ENCODE assay signal across 1 cellular context in genomic region chr3:169660709-169661566, GRCh38.
TF ChIP-seq lines count a peak whose summit lies in the region.

No MANE protein-coding gene starts in this region.

TF ChIP-seq in H1, 55 proteins besides CTCF, POLR2A, EP300 and RAD21:
- TF ChIP-seq TEAD4 (IDR thresholded peaks at IDR 0.05; ENCODE audit: low read depth, low read length) = no peak
- TF ChIP-seq EZH2 (IDR thresholded peaks at IDR 0.05; ENCODE audit: low read depth, low read length, severe bottlenecking) = peak; percentile 15
- TF ChIP-seq RNF2 (IDR thresholded peaks at IDR 0.05; ENCODE audit: borderline replicate concordance, low read depth, low read length, missing control alignments, poor library complexity, severe bottlenecking) = peak; percentile 56
- no peak for TF ChIP-seq JUN (IDR thresholded peaks at IDR 0.05; ENCODE audit: low read depth, low read length)
- no peak for TF ChIP-seq BCL11A (IDR thresholded peaks at IDR 0.05; ENCODE audit: low read depth in 2 of 2, low read length in 2 of 2)
- peak; percentile 38; the same call in 1 of the 2 replicates for TF ChIP-seq SUZ12 (IDR thresholded peaks at IDR 0.05; ENCODE audit: low read length)
